ENCODE assay signal across 26 cellular contexts in genomic region chr6:44101832-44102231, GRCh38. TPM values are rescaled to one million over a fixed set of nuclear protein-coding genes. Genes with fewer than 3 reads are reported as not detected.
A peak's percentile ranks its signal among the peaks of the same experiment; 100 is the strongest.
DNase-seq lines count a peak whose midpoint lies in the region; ATAC-seq and TF ChIP-seq lines count a peak whose summit lies in the region.
"Had no signal": no experiment of that assay in that cellular context is flagged by ENCODE, and none has a peak within 500 bp of the region (broad histone marks: within the 10 kb centered on the region; RNA-seq: fewer than 3 reads in every experiment).

No MANE protein-coding gene starts in this region.

- H3K23me2 ChIP-seq in H9 (ENCODE audit: insufficient read length, low read depth, low read length, poor library complexity, severe bottlenecking), result no peaks in the 10 kb centered on the region

- H3T11ph ChIP-seq in H9 (ENCODE audit: low read length), result no peak overlapping the region

- no peak overlapping the region for H2BK120ac ChIP-seq in H9 (ENCODE audit: low read depth, low read length, poor library complexity, severe bottlenecking)

- H3K9me3 Mint-ChIP-seq in activated T-cell treated with anti-CD3 and anti-CD28 coated beads, Interleukin-2, amount 50 U/mL, for 24 hours, result no peaks in the 10 kb centered on the region
- H3K9me3 Mint-ChIP-seq in H9, result no peaks in the 10 kb centered on the region
- no peaks in the 10 kb centered on the region for H3K9me3 Mint-ChIP-seq in central memory CD8-positive, alpha-beta T cell
- H3K9me3 Mint-ChIP-seq: activated naive CD4-positive, alpha-beta T cell treated with anti-CD3 and anti-CD28 coated beads, Interleukin-2, amount 10 ng/mL, durations not matched to agents 7 days and 5 days; activated T-cell treated with anti-CD3 and anti-CD28 coated beads, Interleukin-2, amount 50 U/mL, for 4 hours had no signal

- no peak overlapping the region for H2BK12ac ChIP-seq in H9 (ENCODE audit: insufficient read length, low read depth, low read length)

- H3K36me3 Mint-ChIP-seq in activated T-cell treated with anti-CD3 and anti-CD28 coated beads, Interleukin-2, amount 50 U/mL, for 24 hours (ENCODE audit: low read depth), result peaks cover 60% of the 10 kb centered on the region
- peaks cover 19 to 48% (median 45%) of the 10 kb centered on the region in 3 experiments; a peak in 6 of 7 replicates for H3K36me3 Mint-ChIP-seq in H9 (ENCODE audit: insufficient read depth in 1 of 3, low read depth in 3 of 3)
- peaks cover 9% of the 10 kb centered on the region for H3K36me3 Mint-ChIP-seq in central memory CD8-positive, alpha-beta T cell (ENCODE audit: insufficient read depth)

- H3K4me1 Mint-ChIP-seq in activated T-cell treated with anti-CD3 and anti-CD28 coated beads, Interleukin-2, amount 50 U/mL, for 24 hours (ENCODE audit: low read depth), result no peaks in the 10 kb centered on the region
- H3K4me1 Mint-ChIP-seq in H9, result peaks cover 21 to 22% of the 10 kb centered on the region in 2 experiments
- H3K4me1 Mint-ChIP-seq in central memory CD8-positive, alpha-beta T cell, result peaks cover 17% of the 10 kb centered on the region

- H3K27me3 Mint-ChIP-seq in activated T-cell treated with anti-CD3 and anti-CD28 coated beads, Interleukin-2, amount 50 U/mL, for 24 hours, result no peaks in the 10 kb centered on the region
- H3K27me3 Mint-ChIP-seq in H9 (ENCODE audit: low read depth), result no peaks in the 10 kb centered on the region
- no peaks in the 10 kb centered on the region for H3K27me3 Mint-ChIP-seq in central memory CD8-positive, alpha-beta T cell
- H3K27me3 Mint-ChIP-seq: activated naive CD4-positive, alpha-beta T cell treated with anti-CD3 and anti-CD28 coated beads, Interleukin-2, amount 10 ng/mL, durations not matched to agents 7 days and 5 days had no signal

- H2BK5ac ChIP-seq in H9 (ENCODE audit: insufficient read length, low read length), result no peak overlapping the region

- H3K4me3 ChIP-seq in gastrocnemius medialis, result no peak overlapping the region
- no peak overlapping the region for H3K4me3 ChIP-seq in ovary
- H3K4me3 ChIP-seq: A549, lower lobe of right lung, suprapubic skin had no signal

- H3K79me2 ChIP-seq in H9 (ENCODE audit: insufficient read depth, low read length), result no peaks in the 10 kb centered on the region

- DNase-seq in activated T-cell treated with anti-CD3 and anti-CD28 coated beads, Interleukin-2, amount 50 U/mL, for 24 hours, result no peak
- DNase-seq in activated T-cell treated with anti-CD3 and anti-CD28 coated beads, Interleukin-2, amount 50 U/mL, for 1 hour, result no peak
- DNase-seq in H9 (no peak), gastrocnemius medialis (no peak), ovary (no peak), medulla oblongata (ENCODE audit: extremely low spot score) (no peak)
- DNase-seq in central memory CD8-positive, alpha-beta T cell (ENCODE audit: low spot score in 2 of 2), result no peak
- no peak for DNase-seq in activated CD4-positive, alpha-beta T cell treated with anti-CD3 and anti-CD28 coated beads for 4 hours
- DNase-seq: activated naive CD4-positive, alpha-beta T cell treated with anti-CD3 and anti-CD28 coated beads, Interleukin-2, amount 10 ng/mL, durations not matched to agents 7 days and 5 days; activated T-cell treated with anti-CD3 and anti-CD28 coated beads, Interleukin-2, amount 50 U/mL, for 4 hours; BE2C; cerebellar nuclear complex; HCEC 1CT; IMR-90; lower lobe of right lung; NCI-H1105 treated with DMSO at 0.1 percent for 48 hours; NCI-H2081 treated with DMSO at 0.1 percent for 48 hours; NCI-H345; NCI-H774; nucleus accumbens; SK-N-SH had no signal

- no peak overlapping the region for H3K23ac ChIP-seq in H9 (ENCODE audit: insufficient read length, low read depth, low read length)

- peak overlapping the region; percentile 29 for H3K27ac Mint-ChIP-seq in activated T-cell treated with anti-CD3 and anti-CD28 coated beads, Interleukin-2, amount 50 U/mL, for 24 hours
- H3K27ac Mint-ChIP-seq in H9, result peak overlapping the region; percentile 56 to 66 (median 64); a peak in 6 of 7 replicates
- H3K27ac Mint-ChIP-seq in central memory CD8-positive, alpha-beta T cell (ENCODE audit: low read depth), result peak overlapping the region; percentile 19
- H3K27ac Mint-ChIP-seq: activated naive CD4-positive, alpha-beta T cell treated with anti-CD3 and anti-CD28 coated beads, Interleukin-2, amount 10 ng/mL, durations not matched to agents 7 days and 5 days had no signal

- peaks cover 0 to 7% of the 10 kb centered on the region in 2 donors for H3K36me3 ChIP-seq in gastrocnemius medialis
- H3K36me3 ChIP-seq in ovary, result no peaks in the 10 kb centered on the region

- no peak overlapping the region for H2BK15ac ChIP-seq in H9 (ENCODE audit: low read depth, low read length)

- H3K27ac ChIP-seq in H9 (ENCODE audit: insufficient read length, low read depth, low read length) (no peak overlapping the region), gastrocnemius medialis (peak overlapping the region in 3 of 4 donors; percentile 31 to 55 (median 52)), ovary (no peak overlapping the region)
- H3K27ac ChIP-seq: A549, epithelial cell of prostate, lower lobe of right lung, suprapubic skin had no signal

- no peak for TF ChIP-seq CTCF in H9 (conservative IDR thresholded peaks at IDR 0.05)
- no peak for TF ChIP-seq CTCF in gastrocnemius medialis (IDR thresholded peaks at IDR 0.05 in 4 of 5, conservative IDR thresholded peaks at IDR 0.05 in 1 of 5)
- no peak for TF ChIP-seq CTCF in ovary (IDR thresholded peaks at IDR 0.05)

- no peak overlapping the region for H4K91ac ChIP-seq in H9 (ENCODE audit: insufficient read length, low read depth, low read length)

- no peak overlapping the region for H3K4me2 ChIP-seq in H9 (ENCODE audit: insufficient read depth, insufficient read length, low read length)
- H3K4me2 ChIP-seq: A549, SK-N-SH had no signal

- in situ Hi-C loops in gastrocnemius medialis (cut with MboI; ENCODE audit: low sequenced_read_pairs in 4 of 4), result loop anchor here (5.0 to 25.0 kb wide), 4 partner anchors 40 to 135 kb away; partner anchors contain the start of gene HSP90AB1 (in 1 of the 4)

- no peak overlapping the region for H3K18ac ChIP-seq in H9 (ENCODE audit: insufficient read length, low read depth, low read length)

- H3K4ac ChIP-seq in H9 (ENCODE audit: low read depth, low read length), result no peak overlapping the region

- H3K9me3 ChIP-seq in H9 (ENCODE audit: control insufficient read depth, low read depth, low read length), result no peaks in the 10 kb centered on the region
- no peaks in the 10 kb centered on the region for H3K9me3 ChIP-seq in gastrocnemius medialis
- H3K9me3 ChIP-seq in ovary, result no peaks in the 10 kb centered on the region
- H3K9me3 ChIP-seq: A549, BE2C, lower lobe of right lung, SK-N-SH, suprapubic skin had no signal

- no peak overlapping the region for H3K9ac ChIP-seq in H9 (ENCODE audit: extremely low read depth, insufficient read length, low read length)
- H3K9ac ChIP-seq: SK-N-SH had no signal

- TF ChIP-seq POLR2A in gastrocnemius medialis (IDR thresholded peaks at IDR 0.05), result no peak
- TF ChIP-seq POLR2A in ovary (IDR thresholded peaks at IDR 0.05), result no peak

- H2BK20ac ChIP-seq in H9 (ENCODE audit: low read depth, low read length, poor library complexity, severe bottlenecking), result no peak overlapping the region

- TF ChIP-seq EP300 in ovary (IDR thresholded peaks at IDR 0.05), result no peak

- no peak overlapping the region for H4K8ac ChIP-seq in H9 (replicated peaks; ENCODE audit: insufficient read length, low read depth, low read length)

- peaks cover 4% of the 10 kb centered on the region for H3K79me1 ChIP-seq in H9 (ENCODE audit: insufficient read depth, low read depth, low read length, poor library complexity, severe bottlenecking)

- no peak overlapping the region; the same call in 1 of the 2 replicates for H3K14ac ChIP-seq in H9 (ENCODE audit: insufficient read depth, low read length)

- no peaks in the 10 kb centered on the region for H4K20me1 ChIP-seq in H9 (ENCODE audit: control insufficient read depth, insufficient read depth, insufficient read length)

- no CpG with 5 or more reads among the region's 4 CpGs for WGBS in H9 (ENCODE audit: extremely low coverage, insufficient read length, low lambda C conversion rate)
- 88 to 93% (median 90%) methylated on average over 4 of the region's 4 CpGs for WGBS in ovary, 3 donors

- intact Hi-C loops in gastrocnemius medialis (cut with DNase I; ENCODE audit: low total_unique reads), result no loop called here
- intact Hi-C loops in ovary (cut with DNase I), result loop anchor here in 2 of 4 donors (5.0 to 10.0 kb wide), 3 partner anchors 50 to 233 kb away; no protein-coding TSS in a partner anchor

- H4K5ac ChIP-seq in H9 (ENCODE audit: insufficient read length, low read depth, low read length), result no peak overlapping the region

- H2AFZ ChIP-seq in H9 (ENCODE audit: low read length), result no peak overlapping the region

- H3K27me3 ChIP-seq in H9 (ENCODE audit: insufficient read depth, low read length) (no peaks in the 10 kb centered on the region), gastrocnemius medialis (no peaks in the 10 kb centered on the region), ovary (no peaks in the 10 kb centered on the region)
- H3K27me3 ChIP-seq: BE2C, suprapubic skin had no signal

- no peak overlapping the region for H2AK5ac ChIP-seq in H9 (ENCODE audit: insufficient read length, low read length)

- ATAC-seq in central memory CD8-positive, alpha-beta T cell (replicated peaks; ENCODE audit: extremely low read depth, poor library complexity, severe bottlenecking), result no peak
- no peak for ATAC-seq in gastrocnemius medialis
- ATAC-seq: A549; activated T-cell treated with anti-CD3 and anti-CD28 coated beads, Interleukin-2, amount 50 U/mL, for 4 hours had no signal

- no peak overlapping the region for H3K56ac ChIP-seq in H9 (ENCODE audit: insufficient read length, low read depth, low read length)

- H3K4me1 ChIP-seq in H9 (ENCODE audit: insufficient read depth, low read length) (no peaks in the 10 kb centered on the region), gastrocnemius medialis (peaks cover 39 to 44% of the 10 kb centered on the region in 2 donors), ovary (ENCODE audit: insufficient read depth) (peaks cover 5% of the 10 kb centered on the region)
- H3K4me1 ChIP-seq: A549 had no signal

- no peak overlapping the region for H3K4me3 Mint-ChIP-seq in activated T-cell treated with anti-CD3 and anti-CD28 coated beads, Interleukin-2, amount 50 U/mL, for 24 hours
- H3K4me3 Mint-ChIP-seq in H9, result no peak overlapping the region; a peak in 2 of 5 replicates
- H3K4me3 Mint-ChIP-seq in central memory CD8-positive, alpha-beta T cell, result no peak overlapping the region
- H3K4me3 Mint-ChIP-seq: activated naive CD4-positive, alpha-beta T cell treated with anti-CD3 and anti-CD28 coated beads, Interleukin-2, amount 10 ng/mL, durations not matched to agents 7 days and 5 days; activated T-cell treated with anti-CD3 and anti-CD28 coated beads, Interleukin-2, amount 50 U/mL, for 4 hours had no signal

RNA-seq across cellular contexts. Expression of gene MRPL14, which starts 25.4 kb away (rescaled TPM):
- 80.1 and 80.3 TPM in 2 replicates for total RNA-seq in H9 (2021)
- total RNA-seq in gastrocnemius medialis, result 100 to 1,000 TPM; 100 to 180 (median 152) TPM
- 10 to 100 TPM; 21.5 to 35.9 (median 24.9) TPM for total RNA-seq in ovary
- polyA plus RNA-seq in ovary, result 10 to 100 TPM; 20.8 to 23.3 TPM

RNA-seq across cellular contexts. Expression of gene TMEM63B, which starts 25.5 kb away (rescaled TPM):
- total RNA-seq in H9 (2021), result 56.3 and 56.8 TPM in 2 replicates
- 10 to 100 TPM; 27.2 to 71.9 (median 43.7) TPM for total RNA-seq in gastrocnemius medialis
- 10 to 100 TPM in 6 of 7 donors, 1 to 10 TPM in 1; 7.5 to 20.6 (median 16.5) TPM for total RNA-seq in ovary
- polyA plus RNA-seq in ovary, result 10 to 100 TPM; 11.7 to 25.7 TPM

RNA-seq across cellular contexts. Expression of gene CAPN11, which starts 56.8 kb away (rescaled TPM):
- total RNA-seq in H9 (2021) (0.28 and 0.29 TPM in 2 replicates), gastrocnemius medialis (under 1 TPM in 1 of 4 donors, not detected in 3; 0.42 TPM), ovary (under 1 TPM in 3 of 7 donors, not detected in 4; 0.18 to 0.22 (median 0.20) TPM)
- polyA plus RNA-seq in ovary, result under 1 TPM; 0.17 to 0.38 TPM
- total RNA-seq: IMR-90, kidney epithelial cell, RPMI7951 had no signal
- polyA plus RNA-seq: IMR-90, SK-N-SH had no signal

Comparison
In these comparisons a context has a peak if more than half of its experiments do, and no peak if none do; other contexts are left out.
1. H3K27ac ChIP-seq: peak in gastrocnemius medialis (3 of 4); none in H9 (single experiment) and ovary (0 of 2).
2. Peak in every context shown above with its lines, with median percentiles within 50 percentile points of each other: H3K27ac Mint-ChIP-seq.